In genomic region chr4:145934434-145935047, GRCh38 we compare ENCODE assay signal across 8 cellular contexts. TPM values are rescaled to one million over a fixed set of nuclear protein-coding genes. Genes with fewer than 3 reads are reported as not detected.
DNase-seq lines count a peak whose midpoint lies in the region; ATAC-seq and TF ChIP-seq lines count a peak whose summit lies in the region.

No MANE protein-coding gene starts in this region.

- no peaks in the 10 kb centered on the region for H3F3A ChIP-seq in smooth muscle cell (ENCODE audit: low read depth)

- peaks cover 61% of the 10 kb centered on the region for H3K4me1 Mint-ChIP-seq in activated CD4-positive, alpha-beta T cell treated with anti-CD3 and anti-CD28 coated beads for 36 hours

- POLR2A ChIA-PET in activated CD4-positive, alpha-beta T cell treated with anti-CD3 and anti-CD28 coated beads for 36 hours (lab: Charles Lee), result no interaction called here

- no peak for TF ChIP-seq POLR2A in esophagus squamous epithelium (IDR thresholded peaks at IDR 0.05)

- H3K9me3 Mint-ChIP-seq in activated CD4-positive, alpha-beta T cell treated with anti-CD3 and anti-CD28 coated beads for 36 hours (ENCODE audit: low read depth), result no peaks in the 10 kb centered on the region

- DNase-seq in activated CD4-positive, alpha-beta T cell treated with anti-CD3 and anti-CD28 coated beads for 36 hours, result no peak
- no peak for DNase-seq in activated CD4-positive, alpha-beta T cell treated with anti-CD3 and anti-CD28 coated beads, Interleukin-2, amount 50 U/mL, for 48 hours
- DNase-seq in esophagus squamous epithelium (lab: John Stamatoyannopoulos, UW), result no peak
- no peak for DNase-seq in smooth muscle cell (lab: John Stamatoyannopoulos, UW; ENCODE audit: unreplicated experiment)
- no peak for DNase-seq in HUDEP-2 (lab: John Stamatoyannopoulos, UW; ENCODE audit: unreplicated experiment in 76 of 76)
- DNase-seq in HCEC 1CT, result no peak
- no peak for DNase-seq in brain microvascular endothelial cell

- H3K27ac ChIP-seq in OCI-LY3 (ENCODE audit: low read length) (peak overlapping the region; percentile 74), esophagus squamous epithelium (peak overlapping the region in 3 of 4 donors; percentile 14 to 94 (median 94)), smooth muscle cell (ENCODE audit: low read depth) (peak overlapping the region; percentile 89), brain microvascular endothelial cell (no peak overlapping the region)

- TF ChIP-seq CTCF in OCI-LY3 (IDR thresholded peaks at IDR 0.05; ENCODE audit: low read depth, low read length), result no peak
- no peak for TF ChIP-seq CTCF in esophagus squamous epithelium (IDR thresholded peaks at IDR 0.05)
- no peak for TF ChIP-seq CTCF in smooth muscle cell (IDR thresholded peaks at IDR 0.05; ENCODE audit: borderline replicate concordance, insufficient read depth, poor library complexity, severe bottlenecking)
- TF ChIP-seq CTCF in brain microvascular endothelial cell (IDR thresholded peaks at IDR 0.05; ENCODE audit: low read depth, low read length, missing control alignments), result no peak

- H3K9ac ChIP-seq in OCI-LY3 (ENCODE audit: low read length) (peak overlapping the region; percentile 97), smooth muscle cell (ENCODE audit: low read depth) (peak overlapping the region; percentile 80)

- H3K9me3 ChIP-seq in OCI-LY3 (ENCODE audit: insufficient read depth, low read length) (no peaks in the 10 kb centered on the region), esophagus squamous epithelium (no peaks in the 10 kb centered on the region), smooth muscle cell (replicated peaks; ENCODE audit: low read depth) (no peaks in the 10 kb centered on the region)

- H3K27me3 ChIP-seq in OCI-LY3 (ENCODE audit: low read depth, low read length), result peaks cover 3% of the 10 kb centered on the region; the same call in 1 of the 2 replicates
- H3K27me3 ChIP-seq in esophagus squamous epithelium, result no peaks in the 10 kb centered on the region
- H3K27me3 ChIP-seq in smooth muscle cell (ENCODE audit: low read depth), result no peaks in the 10 kb centered on the region
- H3K27me3 ChIP-seq in brain microvascular endothelial cell (replicated peaks), result no peaks in the 10 kb centered on the region

- intact Hi-C loops in activated CD4-positive, alpha-beta T cell treated with anti-CD3 and anti-CD28 coated beads for 36 hours (cut with DNase I, micrococcal nuclease), result loop anchor here (5.0 to 10.0 kb wide), 6 partner anchors 107 to 752 kb away; partner anchors contain the start of genes LSM6 (in 1 of the 2), OTUD4 (in 1 of the 2) and SLC10A7 (in 1 of the 2)
- intact Hi-C loops in esophagus squamous epithelium (cut with DNase I), result no loop called here

- H3K4me2 ChIP-seq in OCI-LY3 (ENCODE audit: low read length), result peak overlapping the region; percentile 75
- peak overlapping the region; percentile 87 for H3K4me2 ChIP-seq in smooth muscle cell

- H2AFZ ChIP-seq in OCI-LY3 (ENCODE audit: low read depth, low read length) (no peak overlapping the region), smooth muscle cell (ENCODE audit: low read depth) (no peak overlapping the region)

- 55 to 75% methylated on average over 3 of the region's 3 CpGs for WGBS in esophagus squamous epithelium, 2 donors
- 86% methylated on average over 3 of the region's 3 CpGs for WGBS in smooth muscle cell (ENCODE audit: low lambda C conversion rate)

- H3K36me3 Mint-ChIP-seq in activated CD4-positive, alpha-beta T cell treated with anti-CD3 and anti-CD28 coated beads for 36 hours (ENCODE audit: low read depth), result peaks cover 15% of the 10 kb centered on the region

- H4K20me1 ChIP-seq in OCI-LY3 (ENCODE audit: insufficient read depth, low read length), result peaks cover 37% of the 10 kb centered on the region
- peaks cover 39% of the 10 kb centered on the region for H4K20me1 ChIP-seq in smooth muscle cell (ENCODE audit: low read depth)

- no peak for ATAC-seq in activated CD4-positive, alpha-beta T cell treated with anti-CD3 and anti-CD28 coated beads for 36 hours

- no peaks in the 10 kb centered on the region for H3K27me3 Mint-ChIP-seq in activated CD4-positive, alpha-beta T cell treated with anti-CD3 and anti-CD28 coated beads for 36 hours

- H3K4me3 ChIP-seq in OCI-LY3 (ENCODE audit: low read length), result peak overlapping the region; percentile 87
- H3K4me3 ChIP-seq in esophagus squamous epithelium, result no peak overlapping the region
- peak overlapping the region; percentile 97 for H3K4me3 ChIP-seq in smooth muscle cell
- no peak overlapping the region for H3K4me3 ChIP-seq in brain microvascular endothelial cell (ENCODE audit: low read depth, low read length)

- H3K36me3 ChIP-seq in OCI-LY3 (replicated peaks; ENCODE audit: low read depth, low read length) (peaks cover 5% of the 10 kb centered on the region), esophagus squamous epithelium (no peaks in the 10 kb centered on the region), smooth muscle cell (ENCODE audit: low read depth) (no peaks in the 10 kb centered on the region), brain microvascular endothelial cell (replicated peaks) (no peaks in the 10 kb centered on the region)

- peak overlapping the region; percentile 93 for H3K27ac Mint-ChIP-seq in activated CD4-positive, alpha-beta T cell treated with anti-CD3 and anti-CD28 coated beads for 36 hours

- in situ Hi-C loops in brain microvascular endothelial cell (cut with HindIII; ENCODE audit: low pct_ligation_motif_present, low sequenced_read_pairs), result no loop called here

- peak overlapping the region; percentile 97 for H3K4me3 Mint-ChIP-seq in activated CD4-positive, alpha-beta T cell treated with anti-CD3 and anti-CD28 coated beads for 36 hours

- CTCF ChIA-PET in activated CD4-positive, alpha-beta T cell treated with anti-CD3 and anti-CD28 coated beads for 36 hours (lab: Charles Lee), result interaction anchor here (1.2 kb wide), 1 partner anchor 39 kb away, joined by 3 read pairs; no protein-coding TSS in a partner anchor

- peaks cover 86% of the 10 kb centered on the region for H3K79me2 ChIP-seq in OCI-LY3 (ENCODE audit: low read length)
- H3K79me2 ChIP-seq in smooth muscle cell (ENCODE audit: low read depth), result peaks cover 63% of the 10 kb centered on the region

- peaks cover 29% of the 10 kb centered on the region for H3K4me1 ChIP-seq in OCI-LY3 (ENCODE audit: low read length)
- H3K4me1 ChIP-seq in esophagus squamous epithelium, result peaks cover 5 to 36% (median 10%) of the 10 kb centered on the region in 3 donors
- peaks cover 12% of the 10 kb centered on the region for H3K4me1 ChIP-seq in smooth muscle cell (ENCODE audit: low read depth)

RNA-seq across cellular contexts. Expression of gene ZNF827, which starts 4.1 kb away (rescaled TPM):
- 10 to 100 TPM; 21.2 to 26.6 TPM for total RNA-seq in activated CD4-positive, alpha-beta T cell treated with anti-CD3 and anti-CD28 coated beads for 36 hours
- 10 to 100 TPM in 1 of 4 donors, 1 to 10 TPM in 3; 5.2 to 11.0 (median 6.4) TPM for total RNA-seq in esophagus squamous epithelium
- total RNA-seq in smooth muscle cell, result 8.3 and 12.8 TPM in 2 replicates
- polyA plus RNA-seq in smooth muscle cell, result 6.5 and 8.7 TPM in 2 replicates

Comparison
In these comparisons a context has a peak if more than half of its experiments do, and no peak if none do; other contexts are left out.
1. H3K4me3 ChIP-seq: peak in OCI-LY3 (single experiment) and smooth muscle cell (single experiment); none in esophagus squamous epithelium (0 of 4) and brain microvascular endothelial cell (single experiment).